In the genomic region with DNA sequence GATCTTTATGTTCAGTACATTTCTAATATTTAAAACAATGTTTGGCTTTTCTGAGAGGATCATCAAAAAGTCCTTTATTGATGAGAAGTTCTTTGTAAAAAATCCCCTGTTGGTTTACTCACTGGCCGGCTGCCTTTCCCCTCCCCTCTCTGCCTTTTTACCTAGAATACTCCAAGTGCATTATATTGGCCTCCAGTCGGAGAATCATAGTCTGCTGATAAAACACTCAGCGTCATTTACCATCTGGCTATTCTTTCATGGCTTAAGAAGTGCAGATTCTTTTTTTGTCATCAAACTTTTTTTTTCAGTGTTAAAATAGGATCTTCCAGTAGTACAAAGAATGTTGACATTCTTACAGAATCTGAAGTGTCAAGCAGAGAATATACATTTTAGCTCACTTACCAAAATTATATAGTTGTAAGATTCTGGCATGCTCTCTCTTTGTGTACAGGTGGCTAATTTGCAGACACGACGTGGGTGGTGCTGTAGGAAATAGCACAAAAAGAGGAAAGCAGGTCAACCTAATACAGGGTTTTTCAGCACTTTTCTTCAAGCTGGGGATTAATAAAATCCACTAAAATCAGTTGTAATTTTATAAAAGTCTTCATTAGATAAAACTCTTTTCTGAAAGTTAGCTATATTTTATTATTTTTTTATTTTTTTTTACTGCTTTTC, we compare ENCODE assay signal across 20 cellular contexts.
"Had no signal": no experiment of that assay in that cellular context is flagged by ENCODE, and none has a peak within 500 bp of the region (broad histone marks: within the 10 kb centered on the region; RNA-seq: fewer than 3 reads in every experiment).

No MANE protein-coding gene starts in this region.

- ATAC-seq: heart right ventricle; left lobe of liver; mucosa of descending colon; natural killer cell; sciatic nerve; stimulated activated memory B cell treated with anti-CD40 and anti-IgM and Interleukin-4, amounts not matched to agents 10 μg/mL and 1 μg/mL and 100 μg/mL, for 72 hours; upper lobe of right lung had no signal

- DNase-seq: colonic mucosa; dermis blood vessel endothelial cell; endodermal cell; erythroblast; heart right ventricle; hypothalamus; islet precursor cell; mammary epithelial cell; mucosa of descending colon; natural killer cell; posterior cingulate gyrus; spleen; stimulated activated CD4-positive, alpha-beta T cell treated with anti-CD3 and anti-CD28 coated beads, Interleukin-15, amount 100 ng/mL, for 24 hours; stimulated activated CD4-positive, alpha-beta T cell treated with anti-CD3 and anti-CD28 coated beads, Interleukin-1b, Interleukin-23, amount 100 ng/mL, for 48 hours; stimulated activated CD4-positive, alpha-beta T cell treated with anti-CD3 and anti-CD28 coated beads, Interleukin-4, amount 100 ng/mL, for 24 hours; testis; upper lobe of right lung had no signal
